ENCODE assay signal across 1 cellular context in the genomic region with DNA sequence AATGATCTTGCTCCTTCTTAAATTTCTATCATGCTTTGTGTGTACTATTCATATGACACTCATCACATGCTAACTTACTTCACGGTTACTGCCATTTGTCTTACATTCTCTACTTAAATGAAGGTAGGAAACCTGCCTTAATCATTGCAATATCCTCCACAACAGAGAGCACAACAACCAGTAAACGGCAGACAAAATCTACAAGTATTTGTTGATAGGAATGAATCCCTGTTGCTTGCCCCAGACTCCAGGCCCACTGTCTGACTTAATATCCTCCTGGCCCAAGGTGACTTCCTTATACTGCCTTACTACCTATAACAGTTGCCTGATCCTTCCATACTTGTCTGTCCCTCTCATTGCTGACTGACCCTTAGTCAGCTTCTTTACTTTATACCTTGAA.
TF ChIP-seq lines count a peak whose summit lies in the region.

No MANE protein-coding gene starts in this region.

TF ChIP-seq in GM23338, 12 proteins besides CTCF, POLR2A, EP300 and RAD21 (continued from another document):
- TF ChIP-seq ETS1 (IDR thresholded peaks at IDR 0.05) (no peak), POLR2AphosphoS5 (IDR thresholded peaks at IDR 0.05; ENCODE audit: low read depth) (no peak)
TF ChIP-seq in GM23338: peak in this region for 0.
